Comparison of ENCODE assay signal across 8 cellular contexts in the genomic region with DNA sequence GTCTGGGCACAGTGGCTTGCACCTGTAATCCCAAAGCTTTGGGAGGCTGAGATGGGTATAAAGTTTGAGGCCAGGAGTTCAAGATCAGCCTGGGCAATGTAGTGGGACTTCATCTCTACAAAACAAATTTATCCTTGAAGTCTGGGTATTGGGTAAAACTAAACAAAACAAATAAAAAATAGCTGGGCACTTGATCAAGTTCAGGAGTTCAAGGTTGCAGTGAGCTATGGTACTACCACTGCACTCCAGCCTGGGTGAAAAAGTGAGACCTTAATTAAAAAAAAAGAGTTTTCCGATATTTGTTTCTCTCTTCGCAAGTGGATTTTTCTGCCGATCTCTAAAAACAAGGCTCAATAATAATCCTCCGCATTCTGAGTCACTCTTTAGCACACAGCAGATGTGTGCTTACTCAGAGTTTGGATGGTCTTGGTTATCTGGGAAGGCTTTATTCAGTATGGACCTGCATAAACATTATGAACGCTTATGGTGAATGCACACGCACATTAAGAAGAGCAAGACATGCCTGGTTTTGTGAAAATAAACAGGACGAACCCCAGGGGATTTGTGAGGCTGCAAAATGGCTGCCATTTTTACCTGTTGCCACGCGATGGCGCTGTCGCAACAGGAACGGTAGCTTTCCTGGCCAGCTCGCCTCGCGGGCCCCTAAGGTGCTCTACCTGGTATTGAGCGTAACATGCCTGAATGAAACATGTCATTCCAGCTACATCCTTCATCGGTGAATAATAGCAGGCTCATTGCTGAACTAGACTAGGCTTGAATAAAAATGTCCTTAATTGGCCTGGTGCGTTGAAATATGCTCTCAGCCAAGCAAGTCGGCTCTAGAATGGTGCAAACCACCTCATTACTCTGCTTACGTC. TPM values are rescaled to one million over a fixed set of nuclear protein-coding genes. Genes with fewer than 3 reads are reported as not detected.
A peak's percentile ranks its signal among the peaks of the same experiment; 100 is the strongest.
DNase-seq lines count a peak whose midpoint lies in the region; ATAC-seq and TF ChIP-seq lines count a peak whose summit lies in the region.

No MANE protein-coding gene starts in this region.

- peaks cover 27% of the 10 kb centered on the region for H3K27me3 ChIP-seq in transverse colon

- no peak for TF ChIP-seq POLR2A in transverse colon (IDR thresholded peaks at IDR 0.05)

- H3K9me3 ChIP-seq in transverse colon, result no peaks in the 10 kb centered on the region

- in situ Hi-C loops in transverse colon (cut with MboI; ENCODE audit: low pct_ligation_motif_present in 1 of 4, low pct_unique_long_range_greater_than_20kb in 1 of 4, low sequenced_read_pairs in 3 of 4), result loop anchor here (25.0 kb wide), 3 partner anchors 376 to 1624 kb away; no protein-coding TSS in a partner anchor

- 21 to 52% methylated on average over 6 to 20 of the region's 20 CpGs for WGBS in transverse colon (ENCODE audit: low coverage in 1 of 2), 2 donors

- DNase-seq in DMS114 treated with DMSO at 0.1 percent for 48 hours (lab: John Stamatoyannopoulos, UW; ENCODE audit: unreplicated experiment) (peak; percentile 45), HuH-7.5 (ENCODE audit: low spot score) (peak; percentile 10), OCI-M1 (lab: John Stamatoyannopoulos, UW) (peak; percentile 77), activated T-helper 1 cell treated with Interleukin-2 at 50 U/mL for 16 hours (ENCODE audit: low read depth) (peak; percentile 1), fibroblast of peridontal ligament (ENCODE audit: extremely low read depth) (peak; percentile 71), non-pigmented ciliary epithelial cell (ENCODE audit: low read depth) (peak; percentile 28), transverse colon (peak; percentile 47)

- H3K4me3 ChIP-seq in transverse colon, result no peak overlapping the region

- peak; percentile 95 for ATAC-seq in GM21367 (IDR thresholded peaks at IDR 0.05; ENCODE audit: unreplicated experiment)

- H3K4me1 ChIP-seq in transverse colon, result peaks cover 0 to 7% (median 1%) of the 10 kb centered on the region in 4 donors

- no peak overlapping the region for H3K27ac ChIP-seq in transverse colon

- TF ChIP-seq CTCF in transverse colon (IDR thresholded peaks at IDR 0.05), result peak; percentile 75 to 89 (median 82)

- TF ChIP-seq EP300 in transverse colon (IDR thresholded peaks at IDR 0.05; ENCODE audit: low read depth), result no peak

- intact Hi-C loops in transverse colon (cut with DNase I; ENCODE audit: low total_unique reads), result loop anchor here (5.0 kb wide), 1 partner anchor 1624 kb away; no protein-coding TSS in a partner anchor

- no peaks in the 10 kb centered on the region for H3K36me3 ChIP-seq in transverse colon

RNA-seq across cellular contexts. Expression of a gene that starts 6.0 kb away (rescaled TPM):
- total RNA-seq in transverse colon, result not detected

Comparison
In these comparisons a context has a peak if more than half of its experiments do, and no peak if none do; other contexts are left out.
1. DNase-seq: peak in every context shown above with its lines; median percentile 77 in OCI-M1; 71 in fibroblast of peridontal ligament; 47 in transverse colon; 45 in DMS114 treated with DMSO at 0.1 percent for 48 hours; 28 in non-pigmented ciliary epithelial cell; 10 in HuH-7.5; 1 in activated T-helper 1 cell treated with Interleukin-2 at 50 U/mL for 16 hours.